8 cellular contexts compared by ENCODE assay signal in genomic region chr18:46071894-46072867, GRCh38. TPM values are rescaled to one million over a fixed set of nuclear protein-coding genes. Genes with fewer than 3 reads are reported as not detected.
DNase-seq lines count a peak whose midpoint lies in the region; ATAC-seq, FAIRE-seq and TF ChIP-seq lines count a peak whose summit lies in the region.

Gene PSTPIP2, minus strand, starts transcription at chr18:46072260. Its CDS starts 72 bp downstream, at chr18:46072188.

- peak; percentile 35 for FAIRE-seq in endothelial cell of umbilical vein (lab: Jason Lieb, UNC)

- ATAC-seq in HG02610 (IDR thresholded peaks at IDR 0.05; ENCODE audit: unreplicated experiment): peak; percentile 53

- no peak for TF ChIP-seq CTCF in GM12864 (IDR thresholded peaks at IDR 0.05; ENCODE audit: low read depth, low read length, missing control alignments)
- no peak for TF ChIP-seq CTCF in endothelial cell of umbilical vein (IDR thresholded peaks at IDR 0.05; ENCODE audit: extremely low read depth in 1 of 2, insufficient read depth in 1 of 2, low read depth in 1 of 2, low read length in 2 of 2)

- peak within 1 kb of the TSS; percentile 88 for H2AFZ ChIP-seq in endothelial cell of umbilical vein (ENCODE audit: low read depth, low read length)

- H3K4me3 ChIP-seq in GM12864 (ENCODE audit: low read depth, low read length): peak within 1 kb of the TSS; percentile 17
- peak within 1 kb of the TSS; percentile 51 to 56 (median 51) for H3K4me3 ChIP-seq in endothelial cell of umbilical vein (replicated peaks in 1 of 3; ENCODE audit: insufficient read depth in 1 of 3, low read depth in 1 of 3, low read length in 3 of 3)
- H3K4me3 ChIP-seq in mucosa of stomach (ENCODE audit: low read length): peak within 1 kb of the TSS; percentile 60

- DNase-seq in GM12864 (ENCODE audit: low read depth): no peak
- peak; percentile 41 for DNase-seq in NCI-H2171 treated with DMSO at 0.1 percent for 48 hours (lab: John Stamatoyannopoulos, UW)
- peak; percentile 20 for DNase-seq in activated CD8-positive, alpha-beta memory T cell treated with anti-CD3 and anti-CD28 coated beads, Interleukin-2, amount 50 U/mL, for 1 hour (ENCODE audit: extremely low read depth)
- DNase-seq in endothelial cell of umbilical vein (ENCODE audit: low read depth, low spot score): peak; percentile 37
- DNase-seq in stimulated activated CD8-positive, alpha-beta memory T cell treated with anti-CD3 and anti-CD28 coated beads, Interleukin-7, amount 100 ng/mL, for 24 hours (ENCODE audit: low read depth): peak; percentile 29
- DNase-seq in cerebellar nuclear complex (lab: John Stamatoyannopoulos, UW): no peak

- POLR2A ChIA-PET in endothelial cell of umbilical vein (lab: Charles Lee): no interaction called here

- CTCF ChIA-PET in endothelial cell of umbilical vein (lab: Charles Lee): interaction anchor here (0.8 to 3.8 kb wide), 12 partner anchors 8 to 408 kb away, joined by 3 to 148 read pairs (median 8); no protein-coding TSS in a partner anchor

- no peaks in the 10 kb centered on the region for H3K27me3 ChIP-seq in endothelial cell of umbilical vein (ENCODE audit: control insufficient read depth in 2 of 2, insufficient read depth in 2 of 2, low read length in 2 of 2)
- H3K27me3 ChIP-seq in mucosa of stomach (ENCODE audit: control insufficient read depth, insufficient read depth, low read length): peaks cover 9% of the 10 kb centered on the region

- no peaks in the 10 kb centered on the region for H3K9me1 ChIP-seq in endothelial cell of umbilical vein (replicated peaks; ENCODE audit: control insufficient read depth, extremely low read depth, insufficient read depth, low read length)

- intact Hi-C loops in endothelial cell of umbilical vein (cut with micrococcal nuclease): loop anchor here (2.0 to 5.0 kb wide), 2 partner anchors 97 to 150 kb away; no protein-coding TSS in a partner anchor

- no peak within 1 kb of the TSS for H3K27ac ChIP-seq in endothelial cell of umbilical vein (ENCODE audit: insufficient read depth, low read depth, low read length)

- peaks cover 9% of the 10 kb centered on the region for H3K4me1 ChIP-seq in endothelial cell of umbilical vein (ENCODE audit: control insufficient read depth, extremely low read depth, insufficient read depth, low read length)
- peaks cover 5% of the 10 kb centered on the region for H3K4me1 ChIP-seq in mucosa of stomach (ENCODE audit: control insufficient read depth, insufficient read depth, low read length)

- dilution Hi-C loops in endothelial cell of umbilical vein (cut with MboI; ENCODE audit: extremely low pct_ligation_motif_present, low sequenced_read_pairs): no loop called here

- BruUV-seq in endothelial cell of umbilical vein (replicated peaks; lab: Mats Ljungman, UMichigan): TSS peak; percentile 7

- H3K9ac ChIP-seq in endothelial cell of umbilical vein (replicated peaks; ENCODE audit: extremely low read depth, insufficient read depth, low read length) (peak within 1 kb of the TSS; percentile 17), mucosa of stomach (ENCODE audit: low read length) (peak within 1 kb of the TSS; percentile 69)

- H3K9me3 ChIP-seq in endothelial cell of umbilical vein (replicated peaks; ENCODE audit: control insufficient read depth, insufficient read depth, low read length): no peaks in the 10 kb centered on the region
- no peaks in the 10 kb centered on the region for H3K9me3 ChIP-seq in mucosa of stomach (ENCODE audit: control insufficient read depth, low read length)

- H3K36me3 ChIP-seq in endothelial cell of umbilical vein (ENCODE audit: control insufficient read depth in 2 of 2, extremely low read depth in 1 of 2, insufficient read depth in 2 of 2, low read length in 2 of 2) (no peaks in the 10 kb centered on the region), mucosa of stomach (ENCODE audit: control insufficient read depth, insufficient read depth, low read length) (no peaks in the 10 kb centered on the region)

- no peaks in the 10 kb centered on the region for H3K79me2 ChIP-seq in endothelial cell of umbilical vein (ENCODE audit: control insufficient read depth, insufficient read depth, low read length)

- no peaks in the 10 kb centered on the region for H4K20me1 ChIP-seq in endothelial cell of umbilical vein (replicated peaks; ENCODE audit: control insufficient read depth, extremely low read depth, insufficient read depth, low read length)

- peak within 1 kb of the TSS; percentile 65 for H3K4me2 ChIP-seq in endothelial cell of umbilical vein (ENCODE audit: insufficient read depth, low read length)

- TF ChIP-seq POLR2A in endothelial cell of umbilical vein (IDR thresholded peaks at IDR 0.05; ENCODE audit: low read depth, low read length): no peak

TF ChIP-seq in endothelial cell of umbilical vein, 7 proteins besides CTCF, POLR2A, EP300 and RAD21:
- peak; percentile 22 for TF ChIP-seq FOS (IDR thresholded peaks at IDR 0.05; ENCODE audit: borderline replicate concordance, insufficient read depth, low read length)
- TF ChIP-seq MAX (IDR thresholded peaks at IDR 0.05; ENCODE audit: insufficient read depth, insufficient read length): no peak
- peak; percentile 50 for TF ChIP-seq POLR2AphosphoS5 (IDR thresholded peaks at IDR 0.05; ENCODE audit: insufficient read depth, low read depth, low read length)
TF ChIP-seq in endothelial cell of umbilical vein: peak in this region for 2.

RNA-seq across cellular contexts. Expression of gene PSTPIP2, which starts in this region (rescaled TPM):
- total RNA-seq in endothelial cell of umbilical vein: 1.6 and 3.4 TPM in 2 replicates
- 4.5 and 4.9 TPM in 2 replicates for polyA plus RNA-seq in endothelial cell of umbilical vein
- polyA plus RNA-seq in endothelial cell of umbilical vein (2011; cell fraction: cytosol; rRNA removed): 8.4 and 8.9 TPM in 2 replicates
- polyA plus RNA-seq in endothelial cell of umbilical vein (2011; cell fraction: nucleus; rRNA removed): 10.7 and 11.6 TPM in 2 replicates
- polyA plus RNA-seq in endothelial cell of umbilical vein (2012): 12.8 and 15.0 TPM in 2 replicates
- polyA minus RNA-seq in endothelial cell of umbilical vein: 6.1 and 6.8 TPM in 2 replicates
- polyA minus RNA-seq in endothelial cell of umbilical vein (2011; cell fraction: cytosol; rRNA and poly(A)+ RNA removed): 1.4 TPM
- polyA minus RNA-seq in endothelial cell of umbilical vein (2011; cell fraction: nucleus; rRNA and poly(A)+ RNA removed): 9.0 and 10.1 TPM in 2 replicates

Comparison
In these comparisons a context has a peak if more than half of its experiments do, and no peak if none do; other contexts are left out.
1. DNase-seq: peak in NCI-H2171 treated with DMSO at 0.1 percent for 48 hours (single experiment), activated CD8-positive, alpha-beta memory T cell treated with anti-CD3 and anti-CD28 coated beads, Interleukin-2, amount 50 U/mL, for 1 hour (single experiment), endothelial cell of umbilical vein (single experiment) and stimulated activated CD8-positive, alpha-beta memory T cell treated with anti-CD3 and anti-CD28 coated beads, Interleukin-7, amount 100 ng/mL, for 24 hours (single experiment); none in GM12864 (single experiment) and cerebellar nuclear complex (0 of 2).
2. Peak in every context shown above with its lines, with median percentiles within 50 percentile points of each other: H3K4me3 ChIP-seq.